ENCODE assay signal across 11 cellular contexts in the genomic region with DNA sequence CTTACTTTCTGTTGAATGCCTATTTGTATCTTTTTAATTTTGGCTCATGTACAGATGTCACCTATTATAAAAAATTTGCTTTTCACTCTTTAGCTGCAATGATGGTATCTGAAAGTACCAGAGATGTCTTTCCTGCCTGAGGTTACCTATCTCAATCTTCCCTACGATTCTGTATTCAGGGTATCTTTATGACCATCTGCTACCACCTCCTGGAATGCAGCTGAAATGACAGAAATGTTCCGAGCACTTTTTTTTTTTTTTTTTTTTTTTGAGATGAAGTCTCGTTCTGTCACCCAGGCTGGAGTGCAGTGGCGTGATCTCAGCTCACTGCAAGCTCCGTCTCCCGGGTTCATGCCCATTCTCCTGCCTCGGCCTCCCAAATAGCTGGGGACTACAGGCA.
DNase-seq lines count a peak whose midpoint lies in the region; ATAC-seq and TF ChIP-seq lines count a peak whose summit lies in the region.
"Had no signal": no experiment of that assay in that cellular context is flagged by ENCODE, and none has a peak within 500 bp of the region (broad histone marks: within the 10 kb centered on the region; RNA-seq: fewer than 3 reads in every experiment).

No MANE protein-coding gene starts in this region.

- H3K36me3 ChIP-seq in liver (ENCODE audit: control insufficient read depth in 4 of 4, insufficient read depth in 3 of 4, low read depth in 1 of 4, low read length in 3 of 4), result no peaks in the 10 kb centered on the region
- H3K36me3 ChIP-seq in naive thymus-derived CD4-positive, alpha-beta T cell (ENCODE audit: control insufficient read depth in 2 of 3, insufficient read depth in 3 of 3, low read length in 3 of 3), result no peaks in the 10 kb centered on the region

- H3K4me3 Mint-ChIP-seq in naive thymus-derived CD4-positive, alpha-beta T cell, result no peak overlapping the region
- H3K4me3 Mint-ChIP-seq: activated naive CD4-positive, alpha-beta T cell treated with anti-CD3 and anti-CD28 coated beads, Interleukin-2, amount 50 U/mL, for 24 hours had no signal

- intact Hi-C loops in naive thymus-derived CD4-positive, alpha-beta T cell (cut with micrococcal nuclease), result no loop called here

- ATAC-seq in GM19328 (IDR thresholded peaks at IDR 0.05; ENCODE audit: unreplicated experiment), result no peak
- no peak for ATAC-seq in naive thymus-derived CD4-positive, alpha-beta T cell

- WGBS in liver, result 64% methylated on average over 7 of the region's 7 CpGs

- no peak overlapping the region for H3K9ac ChIP-seq in liver (ENCODE audit: low read depth in 1 of 2, low read length in 2 of 2)

- peak; percentile 9 to 34 for TF ChIP-seq RAD21 in liver (IDR thresholded peaks at IDR 0.05)

- H3K4me1 ChIP-seq in liver (ENCODE audit: control insufficient read depth in 4 of 4, insufficient read depth in 4 of 4, low read length in 3 of 4), result no peaks in the 10 kb centered on the region
- no peaks in the 10 kb centered on the region for H3K4me1 ChIP-seq in naive thymus-derived CD4-positive, alpha-beta T cell (ENCODE audit: control insufficient read depth in 2 of 2, insufficient read depth in 2 of 2, low read length in 2 of 2)

- H3K9me3 Mint-ChIP-seq in naive thymus-derived CD4-positive, alpha-beta T cell, result peaks cover 0 to 5% (median 0%) of the 10 kb centered on the region in 11 donors
- H3K9me3 Mint-ChIP-seq: activated naive CD4-positive, alpha-beta T cell treated with anti-CD3 and anti-CD28 coated beads, Interleukin-2, amount 50 U/mL, for 24 hours had no signal

- no peaks in the 10 kb centered on the region for H3K27me3 ChIP-seq in liver (ENCODE audit: control insufficient read depth in 4 of 4, insufficient read depth in 4 of 4, low read length in 3 of 4)
- H3K27me3 ChIP-seq in naive thymus-derived CD4-positive, alpha-beta T cell (ENCODE audit: control insufficient read depth in 2 of 2, insufficient read depth in 2 of 2, low read length in 2 of 2), result no peaks in the 10 kb centered on the region

- H3K27ac ChIP-seq in VCaP (no peak overlapping the region), liver (ENCODE audit: low read depth in 1 of 2, low read length in 2 of 2) (no peak overlapping the region)
- no peak overlapping the region for H3K27ac ChIP-seq in naive thymus-derived CD4-positive, alpha-beta T cell (ENCODE audit: low read depth, low read length)

- CTCF ChIA-PET in naive thymus-derived CD4-positive, alpha-beta T cell (lab: Charles Lee), result no interaction called here

- DNase-seq in GM12865 (ENCODE audit: low read depth) (peak; percentile 8), NCI-H1105 treated with DMSO at 0.1 percent for 48 hours (lab: John Stamatoyannopoulos, UW) (peak; percentile 10), NCI-H2029 treated with DMSO at 0.1 percent for 48 hours (lab: John Stamatoyannopoulos, UW) (no peak)
- DNase-seq in naive thymus-derived CD4-positive, alpha-beta T cell, result no peak
- DNase-seq in central memory CD4-positive, alpha-beta T cell, result no peak
- DNase-seq: stimulated activated CD4-positive, alpha-beta T cell treated with anti-CD3 and anti-CD28 coated beads, Interleukin-15, amount 100 ng/mL, for 24 hours; SW 1271 had no signal

- H3K27ac Mint-ChIP-seq in naive thymus-derived CD4-positive, alpha-beta T cell, result no peak overlapping the region
- H3K27ac Mint-ChIP-seq: activated naive CD4-positive, alpha-beta T cell treated with anti-CD3 and anti-CD28 coated beads, Interleukin-2, amount 50 U/mL, for 24 hours had no signal

- H3K9me3 ChIP-seq in liver (ENCODE audit: control insufficient read depth in 4 of 4, low read length in 3 of 4), result no peaks in the 10 kb centered on the region
- H3K9me3 ChIP-seq in naive thymus-derived CD4-positive, alpha-beta T cell (ENCODE audit: control insufficient read depth in 2 of 3, low read length in 3 of 3), result no peaks in the 10 kb centered on the region

- H3K4me1 Mint-ChIP-seq in naive thymus-derived CD4-positive, alpha-beta T cell, result no peaks in the 10 kb centered on the region
- H3K4me1 Mint-ChIP-seq: activated naive CD4-positive, alpha-beta T cell treated with anti-CD3 and anti-CD28 coated beads, Interleukin-2, amount 50 U/mL, for 24 hours had no signal

- H3K27me3 Mint-ChIP-seq in naive thymus-derived CD4-positive, alpha-beta T cell, result peaks cover 0 to 5% (median 0%) of the 10 kb centered on the region in 5 donors
- H3K27me3 Mint-ChIP-seq: activated naive CD4-positive, alpha-beta T cell treated with anti-CD3 and anti-CD28 coated beads, Interleukin-2, amount 50 U/mL, for 24 hours had no signal

- H3K4me3 ChIP-seq in GM12865 (ENCODE audit: low read depth, low read length) (no peak overlapping the region), liver (ENCODE audit: low read depth in 1 of 3, low read length in 3 of 3) (no peak overlapping the region)
- H3K4me3 ChIP-seq in naive thymus-derived CD4-positive, alpha-beta T cell (ENCODE audit: low read length), result no peak overlapping the region

- POLR2A ChIA-PET in naive thymus-derived CD4-positive, alpha-beta T cell (lab: Charles Lee), result no interaction called here

- H3K36me3 Mint-ChIP-seq in naive thymus-derived CD4-positive, alpha-beta T cell, result no peaks in the 10 kb centered on the region
- H3K36me3 Mint-ChIP-seq: activated naive CD4-positive, alpha-beta T cell treated with anti-CD3 and anti-CD28 coated beads, Interleukin-2, amount 50 U/mL, for 24 hours had no signal

- TF ChIP-seq CTCF in GM12865 (IDR thresholded peaks at IDR 0.05; ENCODE audit: insufficient read depth, low read depth, low read length, missing control alignments), result peak; percentile 4
- peak; percentile 67 for TF ChIP-seq CTCF in VCaP (conservative IDR thresholded peaks at IDR 0.05)
- TF ChIP-seq CTCF in liver (IDR thresholded peaks at IDR 0.05; ENCODE audit: low read depth, low read length, missing input control), result no peak

TF ChIP-seq in liver, 16 proteins besides CTCF, POLR2A, EP300 and RAD21:
- TF ChIP-seq YY1 (IDR thresholded peaks at IDR 0.05) (no peak), HNF4G (IDR thresholded peaks at IDR 0.05) (no peak), RXRA (IDR thresholded peaks at IDR 0.05) (no peak), FOXA2 (IDR thresholded peaks at IDR 0.05) (no peak), SP1 (IDR thresholded peaks at IDR 0.05) (no peak), HNF4A (conservative IDR thresholded peaks at IDR 0.05) (no peak), NR2F2 (IDR thresholded peaks at IDR 0.05) (no peak), JUND (IDR thresholded peaks at IDR 0.05) (no peak), EGR1 (IDR thresholded peaks at IDR 0.05; ENCODE audit: low read depth in 2 of 2) (no peak), TAF1 (conservative IDR thresholded peaks at IDR 0.05) (no peak), GABPA (IDR thresholded peaks at IDR 0.05 in 1 of 2, conservative IDR thresholded peaks at IDR 0.05 in 1 of 2) (no peak), FOXA1 (IDR thresholded peaks at IDR 0.05) (no peak)
- TF ChIP-seq, protein P1, sequence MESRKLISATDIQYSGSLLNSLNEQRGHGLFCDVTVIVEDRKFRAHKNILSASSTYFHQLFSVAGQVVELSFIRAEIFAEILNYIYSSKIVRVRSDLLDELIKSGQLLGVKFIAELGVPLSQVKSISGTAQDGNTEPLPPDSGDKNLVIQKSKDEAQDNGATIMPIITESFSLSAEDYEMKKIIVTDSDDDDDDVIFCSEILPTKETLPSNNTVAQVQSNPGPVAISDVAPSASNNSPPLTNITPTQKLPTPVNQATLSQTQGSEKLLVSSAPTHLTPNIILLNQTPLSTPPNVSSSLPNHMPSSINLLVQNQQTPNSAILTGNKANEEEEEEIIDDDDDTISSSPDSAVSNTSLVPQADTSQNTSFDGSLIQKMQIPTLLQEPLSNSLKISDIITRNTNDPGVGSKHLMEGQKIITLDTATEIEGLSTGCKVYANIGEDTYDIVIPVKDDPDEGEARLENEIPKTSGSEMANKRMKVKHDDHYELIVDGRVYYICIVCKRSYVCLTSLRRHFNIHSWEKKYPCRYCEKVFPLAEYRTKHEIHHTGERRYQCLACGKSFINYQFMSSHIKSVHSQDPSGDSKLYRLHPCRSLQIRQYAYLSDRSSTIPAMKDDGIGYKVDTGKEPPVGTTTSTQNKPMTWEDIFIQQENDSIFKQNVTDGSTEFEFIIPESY (IDR thresholded peaks at IDR 0.05), result no peak
- TF ChIP-seq, protein P2, sequence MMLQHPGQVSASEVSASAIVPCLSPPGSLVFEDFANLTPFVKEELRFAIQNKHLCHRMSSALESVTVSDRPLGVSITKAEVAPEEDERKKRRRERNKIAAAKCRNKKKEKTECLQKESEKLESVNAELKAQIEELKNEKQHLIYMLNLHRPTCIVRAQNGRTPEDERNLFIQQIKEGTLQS (IDR thresholded peaks at IDR 0.05), result no peak
- TF ChIP-seq, protein P3, sequence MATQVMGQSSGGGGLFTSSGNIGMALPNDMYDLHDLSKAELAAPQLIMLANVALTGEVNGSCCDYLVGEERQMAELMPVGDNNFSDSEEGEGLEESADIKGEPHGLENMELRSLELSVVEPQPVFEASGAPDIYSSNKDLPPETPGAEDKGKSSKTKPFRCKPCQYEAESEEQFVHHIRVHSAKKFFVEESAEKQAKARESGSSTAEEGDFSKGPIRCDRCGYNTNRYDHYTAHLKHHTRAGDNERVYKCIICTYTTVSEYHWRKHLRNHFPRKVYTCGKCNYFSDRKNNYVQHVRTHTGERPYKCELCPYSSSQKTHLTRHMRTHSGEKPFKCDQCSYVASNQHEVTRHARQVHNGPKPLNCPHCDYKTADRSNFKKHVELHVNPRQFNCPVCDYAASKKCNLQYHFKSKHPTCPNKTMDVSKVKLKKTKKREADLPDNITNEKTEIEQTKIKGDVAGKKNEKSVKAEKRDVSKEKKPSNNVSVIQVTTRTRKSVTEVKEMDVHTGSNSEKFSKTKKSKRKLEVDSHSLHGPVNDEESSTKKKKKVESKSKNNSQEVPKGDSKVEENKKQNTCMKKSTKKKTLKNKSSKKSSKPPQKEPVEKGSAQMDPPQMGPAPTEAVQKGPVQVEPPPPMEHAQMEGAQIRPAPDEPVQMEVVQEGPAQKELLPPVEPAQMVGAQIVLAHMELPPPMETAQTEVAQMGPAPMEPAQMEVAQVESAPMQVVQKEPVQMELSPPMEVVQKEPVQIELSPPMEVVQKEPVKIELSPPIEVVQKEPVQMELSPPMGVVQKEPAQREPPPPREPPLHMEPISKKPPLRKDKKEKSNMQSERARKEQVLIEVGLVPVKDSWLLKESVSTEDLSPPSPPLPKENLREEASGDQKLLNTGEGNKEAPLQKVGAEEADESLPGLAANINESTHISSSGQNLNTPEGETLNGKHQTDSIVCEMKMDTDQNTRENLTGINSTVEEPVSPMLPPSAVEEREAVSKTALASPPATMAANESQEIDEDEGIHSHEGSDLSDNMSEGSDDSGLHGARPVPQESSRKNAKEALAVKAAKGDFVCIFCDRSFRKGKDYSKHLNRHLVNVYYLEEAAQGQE (IDR thresholded peaks at IDR 0.05), result no peak
- TF ChIP-seq, protein P4, sequence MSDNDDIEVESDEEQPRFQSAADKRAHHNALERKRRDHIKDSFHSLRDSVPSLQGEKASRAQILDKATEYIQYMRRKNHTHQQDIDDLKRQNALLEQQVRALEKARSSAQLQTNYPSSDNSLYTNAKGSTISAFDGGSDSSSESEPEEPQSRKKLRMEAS (IDR thresholded peaks at IDR 0.05), result no peak

Comparison
In these comparisons a context has a peak if more than half of its experiments do, and no peak if none do; other contexts are left out.
1. DNase-seq: peak in GM12865 (single experiment) and NCI-H1105 treated with DMSO at 0.1 percent for 48 hours (single experiment); none in naive thymus-derived CD4-positive, alpha-beta T cell (0 of 9), central memory CD4-positive, alpha-beta T cell (single experiment) and NCI-H2029 treated with DMSO at 0.1 percent for 48 hours (single experiment).